In the genomic region with DNA sequence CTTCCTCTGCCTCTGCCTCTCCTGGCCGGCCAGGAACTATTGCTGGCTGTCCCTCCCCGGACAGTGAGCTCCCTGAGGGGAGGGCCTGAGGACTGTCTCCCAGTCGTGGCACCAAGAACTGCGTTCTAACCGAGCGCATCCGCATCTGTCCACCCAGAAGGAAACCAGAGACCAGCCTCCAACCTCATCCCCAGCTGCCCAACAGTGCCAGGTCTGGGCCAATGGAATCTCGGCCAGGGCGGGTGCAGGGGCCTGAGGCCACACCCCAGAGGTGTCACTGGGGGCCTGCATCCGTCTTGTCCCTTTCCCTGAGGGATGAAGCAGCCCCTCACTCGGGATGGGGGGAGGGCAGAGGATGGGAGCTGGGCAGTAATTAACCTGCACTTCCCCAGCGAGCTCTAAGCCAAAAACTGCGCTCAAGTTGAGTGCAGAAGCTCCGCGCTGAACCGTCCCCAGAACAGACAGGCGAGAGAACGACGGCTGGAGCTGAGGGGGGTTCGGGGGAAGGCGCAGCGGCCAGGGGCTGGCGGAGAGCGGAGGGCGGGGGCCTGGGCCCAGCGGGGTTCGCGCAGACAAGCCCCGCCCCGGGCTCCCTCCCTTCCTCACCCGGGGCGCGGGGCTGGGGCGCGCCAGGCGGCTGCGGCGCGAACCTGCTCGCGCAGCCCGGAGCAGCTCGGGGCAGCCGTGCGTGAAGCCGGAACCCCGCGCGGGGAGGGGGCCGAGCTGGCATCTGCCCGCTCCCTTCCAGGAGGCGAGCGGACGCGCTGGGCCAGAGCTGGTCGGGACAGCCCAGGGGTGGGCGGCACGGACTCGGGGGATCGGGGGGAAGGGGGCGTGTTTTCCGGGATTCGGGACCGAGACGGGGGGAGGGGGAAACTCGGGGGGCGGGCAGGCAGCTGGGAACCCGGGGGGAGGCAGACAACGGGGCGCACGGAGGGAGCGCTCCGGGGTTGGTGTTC, we compare ENCODE assay signal across 8 cellular contexts. TPM values are rescaled to one million over a fixed set of nuclear protein-coding genes. Genes with fewer than 3 reads are reported as not detected.
DNase-seq lines count a peak whose midpoint lies in the region; ATAC-seq and TF ChIP-seq lines count a peak whose summit lies in the region.

No MANE protein-coding gene starts in this region.

- H3K9me3 ChIP-seq in CD8-positive, alpha-beta T cell (ENCODE audit: low read length), result no peaks in the 10 kb centered on the region
- H3K9me3 ChIP-seq in OCI-LY3 (ENCODE audit: insufficient read depth, low read length), result no peaks in the 10 kb centered on the region

- H3K36me3 ChIP-seq in CD8-positive, alpha-beta T cell (ENCODE audit: insufficient read depth, low read length), result no peaks in the 10 kb centered on the region
- H3K36me3 ChIP-seq in OCI-LY3 (replicated peaks; ENCODE audit: low read depth, low read length), result peaks cover 38% of the 10 kb centered on the region

- intact Hi-C loops in CD8-positive, alpha-beta T cell (cut with DNase I, micrococcal nuclease), result loop anchor here (2.0 to 10.0 kb wide), 13 partner anchors 27 to 1953 kb away; a partner anchor contains a TSS

- H3K27ac ChIP-seq in CD8-positive, alpha-beta T cell (ENCODE audit: low read depth, low read length), result peak overlapping the region; percentile 54
- peak overlapping the region; percentile 96 for H3K27ac ChIP-seq in OCI-LY3 (ENCODE audit: low read length)

- POLR2A ChIA-PET in CD8-positive, alpha-beta T cell (lab: Charles Lee), result interaction anchor here (0.8 to 2.3 kb wide), 5 partner anchors 26 to 830 kb away, joined by 3 to 12 read pairs (median 3); a partner anchor contains a TSS

- peak overlapping the region; percentile 97 for H3K4me2 ChIP-seq in OCI-LY3 (ENCODE audit: low read length)

- H3K4me1 ChIP-seq in CD8-positive, alpha-beta T cell (ENCODE audit: insufficient read depth, low read length), result peaks cover 55% of the 10 kb centered on the region
- peaks cover 40% of the 10 kb centered on the region for H3K4me1 ChIP-seq in OCI-LY3 (ENCODE audit: low read length)

- H4K20me1 ChIP-seq in OCI-LY3 (ENCODE audit: insufficient read depth, low read length), result peaks cover 25% of the 10 kb centered on the region

- ATAC-seq in CD8-positive, alpha-beta T cell, result peak; percentile 54
- ATAC-seq in GM19452 (IDR thresholded peaks at IDR 0.05; ENCODE audit: unreplicated experiment) (peak; percentile 44), naive B cell (ENCODE audit: low read depth in 2 of 2) (peak; percentile 66 to 69)

- H3K4me3 ChIP-seq in CD8-positive, alpha-beta T cell (ENCODE audit: low read depth, low read length), result peak overlapping the region; percentile 73
- peak overlapping the region; percentile 86 for H3K4me3 ChIP-seq in OCI-LY3 (ENCODE audit: low read length)

- DNase-seq in CD8-positive, alpha-beta T cell, result peak; percentile 39 to 78 (median 66)
- DNase-seq in HPDE6-E6E7 (ENCODE audit: extremely low spot score) (peak; percentile 82), fibroblast of gingiva (ENCODE audit: low read depth) (peak; percentile 74), naive B cell (peak; percentile 87)
- DNase-seq in activated T-helper 1 cell treated with anti-CD3 and anti-CD28 coated beads, Interleukin-2, amount 50 U/mL, for 16 hours (ENCODE audit: low read depth in 1 of 2, low spot score in 1 of 2), result peak; percentile 21 to 54
- DNase-seq in stimulated activated naive CD4-positive, alpha-beta T cell (lab: John Stamatoyannopoulos, UW), result peak; percentile 14 to 71 (median 64)

- no peak overlapping the region for H2AFZ ChIP-seq in OCI-LY3 (ENCODE audit: low read depth, low read length)

- TF ChIP-seq CTCF in CD8-positive, alpha-beta T cell (IDR thresholded peaks at IDR 0.05), result no peak
- peak; percentile 12; the same call in 1 of the 2 replicates for TF ChIP-seq CTCF in OCI-LY3 (IDR thresholded peaks at IDR 0.05; ENCODE audit: low read depth, low read length)

- peaks cover 49% of the 10 kb centered on the region for H3K79me2 ChIP-seq in OCI-LY3 (ENCODE audit: low read length)

- H3K9ac ChIP-seq in OCI-LY3 (ENCODE audit: low read length), result peak overlapping the region; percentile 99

- H3K4me3 Mint-ChIP-seq in CD8-positive, alpha-beta T cell, result peak overlapping the region; percentile 83
- peak overlapping the region; percentile 75 to 99 (median 91) for H3K4me3 Mint-ChIP-seq in naive B cell

- peak overlapping the region; percentile 88 for H3K27ac Mint-ChIP-seq in CD8-positive, alpha-beta T cell
- peak overlapping the region; percentile 88 to 98 (median 94) for H3K27ac Mint-ChIP-seq in naive B cell

- no peaks in the 10 kb centered on the region for H3K27me3 Mint-ChIP-seq in CD8-positive, alpha-beta T cell (ENCODE audit: low read depth)
- no peaks in the 10 kb centered on the region for H3K27me3 Mint-ChIP-seq in naive B cell

- peaks cover 43% of the 10 kb centered on the region for H3K4me1 Mint-ChIP-seq in CD8-positive, alpha-beta T cell (ENCODE audit: low read depth)
- H3K4me1 Mint-ChIP-seq in naive B cell, result peaks cover 38 to 50% (median 38%) of the 10 kb centered on the region in 3 donors

- no peaks in the 10 kb centered on the region for H3K27me3 ChIP-seq in CD8-positive, alpha-beta T cell (ENCODE audit: insufficient read depth, low read length)
- H3K27me3 ChIP-seq in OCI-LY3 (ENCODE audit: low read depth, low read length), result no peaks in the 10 kb centered on the region

- CTCF ChIA-PET in CD8-positive, alpha-beta T cell (lab: Charles Lee), result interaction anchor here (1.0 to 2.8 kb wide), 12 partner anchors 8 to 483 kb away, joined by 3 to 20 read pairs (median 5); a partner anchor contains a TSS

- H3K36me3 Mint-ChIP-seq in CD8-positive, alpha-beta T cell, result no peaks in the 10 kb centered on the region
- H3K36me3 Mint-ChIP-seq in naive B cell, result no peaks in the 10 kb centered on the region

- no peaks in the 10 kb centered on the region for H3K9me3 Mint-ChIP-seq in CD8-positive, alpha-beta T cell
- H3K9me3 Mint-ChIP-seq in naive B cell, result no peaks in the 10 kb centered on the region

RNA-seq across cellular contexts. Expression of a gene that starts 1.4 kb away (rescaled TPM):
- total RNA-seq in CD8-positive, alpha-beta T cell, result 10 to 100 TPM; 10.2 to 12.7 TPM
- polyA plus RNA-seq in naive B cell (ENCODE audit: low read depth in 6 of 6), result 100 to 1,000 TPM in 1 of 6 donors, 10 to 100 TPM in 5; 52.3 to 145 (median 72.6) TPM

RNA-seq across cellular contexts. Expression of a gene that starts 13.2 kb away (rescaled TPM):
- total RNA-seq in CD8-positive, alpha-beta T cell, result not detected
- polyA plus RNA-seq in naive B cell (ENCODE audit: low read depth in 6 of 6), result not detected

RNA-seq across cellular contexts. Expression of a gene that starts 45.7 kb away (rescaled TPM):
- total RNA-seq in CD8-positive, alpha-beta T cell, result 1 to 10 TPM; 3.7 to 6.2 TPM
- 1 to 10 TPM in 5 of 6 donors, not detected in 1; 1.5 to 3.3 (median 1.8) TPM for polyA plus RNA-seq in naive B cell (ENCODE audit: low read depth in 6 of 6)

RNA-seq across cellular contexts. Expression of a gene that starts 46.6 kb away (rescaled TPM):
- not detected for total RNA-seq in CD8-positive, alpha-beta T cell
- polyA plus RNA-seq in naive B cell (ENCODE audit: low read depth in 6 of 6), result not detected

RNA-seq across cellular contexts. Expression of a gene that starts 53.5 kb away (rescaled TPM):
- 100 to 1,000 TPM in 1 of 2 experiments, 10 to 100 TPM in 1; 94.3 to 101 TPM for total RNA-seq in CD8-positive, alpha-beta T cell
- polyA plus RNA-seq in naive B cell (ENCODE audit: low read depth in 6 of 6), result 100 to 1,000 TPM; 366 to 456 (median 377) TPM

Comparison
In these comparisons a context has a peak if more than half of its experiments do, and no peak if none do; other contexts are left out.
1. Peak in every context shown above with its lines: DNase-seq, ATAC-seq, H3K4me3 ChIP-seq and H3K27ac ChIP-seq.